In genomic region chr10:78540355-78541076, GRCh38 we compare ENCODE assay signal across 21 cellular contexts.
DNase-seq lines count a peak whose midpoint lies in the region; ATAC-seq and TF ChIP-seq lines count a peak whose summit lies in the region.
"Had no signal": no experiment of that assay in that cellular context is flagged by ENCODE, and none has a peak within 500 bp of the region (broad histone marks: within the 10 kb centered on the region; RNA-seq: fewer than 3 reads in every experiment).

No MANE protein-coding gene starts in this region.

- no peaks in the 10 kb centered on the region for H4K20me1 ChIP-seq in hepatocyte (ENCODE audit: insufficient read depth, poor library complexity, severe bottlenecking)

- ATAC-seq in GM18520 (IDR thresholded peaks at IDR 0.05; ENCODE audit: unreplicated experiment): no peak
- ATAC-seq: stimulated activated effector memory CD8-positive, alpha-beta T cell treated with anti-CD3 and anti-CD28 coated beads, Interleukin-12 subunit alpha, Interleukin-12 subunit beta, amount 100 ng/mL, for 72 hours had no signal

- H3K27ac ChIP-seq in HEK293 (ENCODE audit: extremely low read depth, low read depth, low read length): no peak overlapping the region
- peak overlapping the region; percentile 77 for H3K27ac ChIP-seq in hepatocyte
- H3K27ac ChIP-seq in RWPE1: no peak overlapping the region
- H3K27ac ChIP-seq: left lung had no signal

- intact Hi-C loops in Caco-2 (cut with micrococcal nuclease; ENCODE audit: unreplicated experiment): no loop called here
- intact Hi-C loops in activated T-helper 1 cell treated with anti-CD3 and anti-CD28 coated beads, Interleukin-12 subunit alpha, Interleukin-12 subunit beta, Interleukin-2, Interleukin-4 antibody, amounts not matched to agents 30 ng/mL and 10 ng/mL and 1 ng/mL, durations not matched to agents 14 hours and 24 hours and 36 hours (cut with micrococcal nuclease): no loop called here

- H3K27ac Mint-ChIP-seq in Caco-2 (ENCODE audit: unreplicated experiment): peak overlapping the region; percentile 19
- H3K27ac Mint-ChIP-seq in activated T-helper 1 cell treated with anti-CD3 and anti-CD28 coated beads, Interleukin-12 subunit alpha, Interleukin-12 subunit beta, Interleukin-2, Interleukin-4 antibody, amounts not matched to agents 30 ng/mL and 10 ng/mL and 1 ng/mL, durations not matched to agents 14 hours and 24 hours and 36 hours: peak overlapping the region; percentile 16
- H3K27ac Mint-ChIP-seq: CD4-positive, alpha-beta memory T cell; stimulated activated effector memory CD8-positive, alpha-beta T cell treated with anti-CD3 and anti-CD28 coated beads, Interleukin-12 subunit alpha, Interleukin-12 subunit beta, amount 100 ng/mL, for 72 hours had no signal

- H3K4me3 Mint-ChIP-seq in Caco-2 (ENCODE audit: unreplicated experiment): no peak overlapping the region
- no peak overlapping the region for H3K4me3 Mint-ChIP-seq in activated T-helper 1 cell treated with anti-CD3 and anti-CD28 coated beads, Interleukin-12 subunit alpha, Interleukin-12 subunit beta, Interleukin-2, Interleukin-4 antibody, amounts not matched to agents 30 ng/mL and 10 ng/mL and 1 ng/mL, durations not matched to agents 14 hours and 24 hours and 36 hours
- H3K4me3 Mint-ChIP-seq: CD4-positive, alpha-beta memory T cell; stimulated activated effector memory CD8-positive, alpha-beta T cell treated with anti-CD3 and anti-CD28 coated beads, Interleukin-12 subunit alpha, Interleukin-12 subunit beta, amount 100 ng/mL, for 72 hours had no signal

- TF ChIP-seq CTCF in Caco-2 (IDR thresholded peaks at IDR 0.05; ENCODE audit: insufficient read depth in 1 of 2, low read depth in 1 of 2, low read length in 1 of 2, severe bottlenecking in 1 of 2, unreplicated experiment in 1 of 2): no peak
- TF ChIP-seq CTCF in HEK293 (tag by site-specific recombination; IDR thresholded peaks at IDR 0.05): no peak
- no peak for TF ChIP-seq CTCF in hepatocyte (IDR thresholded peaks at IDR 0.05; ENCODE audit: poor library complexity)
- TF ChIP-seq CTCF in RWPE1 (conservative IDR thresholded peaks at IDR 0.05; ENCODE audit: low read depth): no peak

- WGBS in hepatocyte (ENCODE audit: low lambda C conversion rate, missing lambda C conversion rate): 48% methylated on average over 2 of the region's 2 CpGs

- no peaks in the 10 kb centered on the region for H3K9me2 ChIP-seq in hepatocyte (replicated peaks; ENCODE audit: insufficient read depth)

- no peaks in the 10 kb centered on the region for H3K27me3 ChIP-seq in Caco-2 (replicated peaks; ENCODE audit: control insufficient read depth, insufficient read depth, low read length)
- no peaks in the 10 kb centered on the region for H3K27me3 ChIP-seq in hepatocyte
- H3K27me3 ChIP-seq: left lung had no signal

- H2AFZ ChIP-seq in hepatocyte: no peak overlapping the region

- no peaks in the 10 kb centered on the region for H3K79me2 ChIP-seq in hepatocyte

- no peak overlapping the region for H3K4me2 ChIP-seq in hepatocyte

- peaks cover 27% of the 10 kb centered on the region for H3K4me1 Mint-ChIP-seq in Caco-2 (ENCODE audit: low read depth, unreplicated experiment)
- peaks cover 26% of the 10 kb centered on the region for H3K4me1 Mint-ChIP-seq in activated T-helper 1 cell treated with anti-CD3 and anti-CD28 coated beads, Interleukin-12 subunit alpha, Interleukin-12 subunit beta, Interleukin-2, Interleukin-4 antibody, amounts not matched to agents 30 ng/mL and 10 ng/mL and 1 ng/mL, durations not matched to agents 14 hours and 24 hours and 36 hours (ENCODE audit: low read depth)
- H3K4me1 Mint-ChIP-seq: stimulated activated effector memory CD8-positive, alpha-beta T cell treated with anti-CD3 and anti-CD28 coated beads, Interleukin-12 subunit alpha, Interleukin-12 subunit beta, amount 100 ng/mL, for 72 hours had no signal

- H3K27me3 Mint-ChIP-seq in Caco-2 (ENCODE audit: insufficient read depth, unreplicated experiment): no peaks in the 10 kb centered on the region
- H3K27me3 Mint-ChIP-seq in activated T-helper 1 cell treated with anti-CD3 and anti-CD28 coated beads, Interleukin-12 subunit alpha, Interleukin-12 subunit beta, Interleukin-2, Interleukin-4 antibody, amounts not matched to agents 30 ng/mL and 10 ng/mL and 1 ng/mL, durations not matched to agents 14 hours and 24 hours and 36 hours (ENCODE audit: insufficient read depth): no peaks in the 10 kb centered on the region

- H3K9me3 ChIP-seq in Caco-2 (0 out of 2 replicates have a peak, but pooled peaks cover 2% of the 10 kb centered on the region), HEK293 (ENCODE audit: control insufficient read depth, insufficient read depth, low read depth, low read length) (no peaks in the 10 kb centered on the region), hepatocyte (ENCODE audit: low read depth) (no peaks in the 10 kb centered on the region)
- H3K9me3 ChIP-seq: left lung had no signal

- POLR2A ChIA-PET in Caco-2 (lab: Charles Lee): interaction anchor here (0.6 kb wide), 1 partner anchor 14 kb away, joined by 3 read pairs; no protein-coding TSS in a partner anchor
- POLR2A ChIA-PET in HEK293 (lab: Yijun Ruan, JAX): no interaction called here
- POLR2A ChIA-PET in RWPE1 (lab: Yijun Ruan, JAX; ENCODE audit: low non-redundant PET): no interaction called here

- H3K36me3 Mint-ChIP-seq in Caco-2 (ENCODE audit: insufficient read depth, unreplicated experiment): peaks cover 6% of the 10 kb centered on the region
- peaks cover 2% of the 10 kb centered on the region for H3K36me3 Mint-ChIP-seq in activated T-helper 1 cell treated with anti-CD3 and anti-CD28 coated beads, Interleukin-12 subunit alpha, Interleukin-12 subunit beta, Interleukin-2, Interleukin-4 antibody, amounts not matched to agents 30 ng/mL and 10 ng/mL and 1 ng/mL, durations not matched to agents 14 hours and 24 hours and 36 hours (ENCODE audit: low read depth)
- H3K36me3 Mint-ChIP-seq: CD4-positive, alpha-beta memory T cell; natural killer cell treated with Interleukin-12 subunit alpha and Interleukin-12 subunit beta and Interleukin-15 and Interleukin-18, amount 100 ng/mL, for 72 hours; stimulated activated effector memory CD8-positive, alpha-beta T cell treated with anti-CD3 and anti-CD28 coated beads, Interleukin-12 subunit alpha, Interleukin-12 subunit beta, amount 100 ng/mL, for 72 hours had no signal

- no TSS peak for BruUV-seq in Caco-2 (replicated peaks; lab: Mats Ljungman, UMichigan)

- H3K4me1 ChIP-seq in Caco-2: peaks cover 31% of the 10 kb centered on the region
- H3K4me1 ChIP-seq in HEK293 (ENCODE audit: control insufficient read depth, insufficient read depth, low read length): no peaks in the 10 kb centered on the region; the same call in none of the 2 replicates
- H3K4me1 ChIP-seq in hepatocyte (ENCODE audit: insufficient read depth): peaks cover 69% of the 10 kb centered on the region

- H3K9me3 Mint-ChIP-seq in Caco-2 (ENCODE audit: unreplicated experiment): no peaks in the 10 kb centered on the region
- H3K9me3 Mint-ChIP-seq in activated T-helper 1 cell treated with anti-CD3 and anti-CD28 coated beads, Interleukin-12 subunit alpha, Interleukin-12 subunit beta, Interleukin-2, Interleukin-4 antibody, amounts not matched to agents 30 ng/mL and 10 ng/mL and 1 ng/mL, durations not matched to agents 14 hours and 24 hours and 36 hours: no peaks in the 10 kb centered on the region
- H3K9me3 Mint-ChIP-seq: natural killer cell treated with Interleukin-12 subunit alpha and Interleukin-12 subunit beta and Interleukin-15 and Interleukin-18, amount 100 ng/mL, for 72 hours; stimulated activated effector memory CD8-positive, alpha-beta T cell treated with anti-CD3 and anti-CD28 coated beads, Interleukin-12 subunit alpha, Interleukin-12 subunit beta, amount 100 ng/mL, for 72 hours had no signal

- CTCF ChIA-PET in Caco-2 (lab: Charles Lee): no interaction called here
- CTCF ChIA-PET in HEK293 (lab: Yijun Ruan, JAX): no interaction called here
- CTCF ChIA-PET in RWPE1 (lab: Yijun Ruan, JAX): no interaction called here

- no peaks in the 10 kb centered on the region for H3K36me3 ChIP-seq in Caco-2 (ENCODE audit: control insufficient read depth, insufficient read depth, low read length)
- H3K36me3 ChIP-seq in HEK293 (ENCODE audit: control insufficient read depth in 2 of 2, insufficient read depth in 1 of 2, low read length in 2 of 2): no peaks in the 10 kb centered on the region
- H3K36me3 ChIP-seq in hepatocyte (replicated peaks; ENCODE audit: insufficient read depth, low read depth): no peaks in the 10 kb centered on the region
- H3K36me3 ChIP-seq: left lung had no signal

- H3K4me3 ChIP-seq in Caco-2 (ENCODE audit: low read depth, low read length): no peak overlapping the region
- no peak overlapping the region for H3K4me3 ChIP-seq in HEK293 (ENCODE audit: low read depth, low read length)
- no peak overlapping the region for H3K4me3 ChIP-seq in hepatocyte
- H3K4me3 ChIP-seq: left lung had no signal

- DNase-seq in Caco-2 (peak in 1 of 2 experiments; percentile 14), hepatocyte (ENCODE audit: low spot score) (peak; percentile 55), RWPE1 (ENCODE audit: low spot score) (no peak), NCI-H748 treated with DMSO at 0.1 percent for 48 hours (lab: John Stamatoyannopoulos, UW) (no peak)
- DNase-seq in activated T-helper 1 cell treated with anti-CD3 and anti-CD28 coated beads, Interleukin-12 subunit alpha, Interleukin-12 subunit beta, Interleukin-2, Interleukin-4 antibody, amounts not matched to agents 30 ng/mL and 10 ng/mL and 1 ng/mL, durations not matched to agents 14 hours and 24 hours and 36 hours (ENCODE audit: low spot score): no peak
- DNase-seq: activated gamma-delta T cell; amniotic stem cell; CD4-positive, alpha-beta memory T cell; cerebellar nuclear complex; DMS79; effector CD4-positive, alpha-beta T cell; glutamatergic neuron; KG1; left lung; NCI-H2081 treated with DMSO at 0.1 percent for 48 hours; NCI-H526; SHP77 treated with DMSO at 0.1 percent for 48 hours had no signal

TF ChIP-seq in HEK293, 187 proteins besides CTCF, POLR2A, EP300 and RAD21 (continues in another document):
- TF ChIP-seq MEIS1 (CRISPR knock-in tag; IDR thresholded peaks at IDR 0.05; ENCODE audit: borderline replicate concordance): no peak
- no peak for TF ChIP-seq ZBTB8A (tag by site-specific recombination; IDR thresholded peaks at IDR 0.05)
- TF ChIP-seq ZNF837 (tag by site-specific recombination; IDR thresholded peaks at IDR 0.05): no peak
- no peak for TF ChIP-seq ZNF645 (tag by site-specific recombination; IDR thresholded peaks at IDR 0.05)
